Comparison of ENCODE assay signal across 12 cellular contexts in genomic region chr3:24042174-24042878, GRCh38.
A peak's percentile ranks its signal among the peaks of the same experiment; 100 is the strongest.
DNase-seq lines count a peak whose midpoint lies in the region; ATAC-seq and TF ChIP-seq lines count a peak whose summit lies in the region.
"Had no signal": no experiment of that assay in that cellular context is flagged by ENCODE, and none has a peak within 500 bp of the region (broad histone marks: within the 10 kb centered on the region; RNA-seq: fewer than 3 reads in every experiment).

No MANE protein-coding gene starts in this region.

- peak; percentile 8 for DNase-seq in astrocyte of the spinal cord (ENCODE audit: low read depth, low spot score)
- no peak for DNase-seq in Right ventricle myocardium superior
- DNase-seq in tibial nerve (ENCODE audit: low spot score in 2 of 2), result no peak
- no peak for DNase-seq in effector memory CD4-positive, alpha-beta T cell
- no peak for DNase-seq in CD8-positive, alpha-beta memory T cell
- DNase-seq: activated CD8-positive, alpha-beta memory T cell treated with anti-CD3 and anti-CD28 coated beads, Interleukin-2, amount 50 U/mL, for 48 hours; activated naive CD8-positive, alpha-beta T cell treated with anti-CD3 and anti-CD28 coated beads, Interleukin-2, amount 50 U/mL, for 24 hours; islet precursor cell; NCI-H510A had no signal

- peak in 1 of 2 donors; percentile 60 for TF ChIP-seq EP300 in tibial nerve (IDR thresholded peaks at IDR 0.05)

- CTCF ChIA-PET in CD8-positive, alpha-beta memory T cell (lab: Charles Lee), result no interaction called here

- H3K4me3 ChIP-seq in astrocyte of the spinal cord (ENCODE audit: low read depth, low read length), result no peak overlapping the region
- peak overlapping the region in 1 of 4 donors; percentile 13 for H3K4me3 ChIP-seq in tibial nerve
- H3K4me3 ChIP-seq in effector memory CD4-positive, alpha-beta T cell (ENCODE audit: insufficient read depth, low read depth, low read length, poor library complexity, severe bottlenecking), result no peak overlapping the region
- no peak overlapping the region for H3K4me3 ChIP-seq in CD8-positive, alpha-beta memory T cell (ENCODE audit: low read length)

- 40 to 42% methylated on average over 8 of the region's 8 CpGs for WGBS in tibial nerve, 2 donors

- intact Hi-C loops in Right ventricle myocardium superior (cut with DNase I), result no loop called here

- peaks cover 26% of the 10 kb centered on the region for H3K4me1 Mint-ChIP-seq in nephron
- no peaks in the 10 kb centered on the region for H3K4me1 Mint-ChIP-seq in CD8-positive, alpha-beta memory T cell
- H3K4me1 Mint-ChIP-seq: activated naive CD8-positive, alpha-beta T cell treated with anti-CD3 and anti-CD28 coated beads, Interleukin-2, amount 50 U/mL, for 24 hours had no signal

- TF ChIP-seq POLR2A in tibial nerve (IDR thresholded peaks at IDR 0.05), result no peak

- H3K27me3 Mint-ChIP-seq in nephron (ENCODE audit: low read depth), result no peaks in the 10 kb centered on the region
- H3K27me3 Mint-ChIP-seq in CD8-positive, alpha-beta memory T cell, result peaks cover 4 to 11% of the 10 kb centered on the region in 2 donors

- no peaks in the 10 kb centered on the region for H3K9me3 ChIP-seq in tibial nerve
- no peaks in the 10 kb centered on the region for H3K9me3 ChIP-seq in effector memory CD4-positive, alpha-beta T cell (ENCODE audit: control insufficient read depth, low read length)
- H3K9me3 ChIP-seq in CD8-positive, alpha-beta memory T cell (ENCODE audit: low read length), result no peaks in the 10 kb centered on the region

- no peaks in the 10 kb centered on the region for H3K36me3 ChIP-seq in tibial nerve
- no peaks in the 10 kb centered on the region for H3K36me3 ChIP-seq in effector memory CD4-positive, alpha-beta T cell (ENCODE audit: control insufficient read depth, insufficient read depth, low read length)
- H3K36me3 ChIP-seq in CD8-positive, alpha-beta memory T cell (ENCODE audit: insufficient read depth, low read length), result no peaks in the 10 kb centered on the region

- in situ Hi-C loops in astrocyte of the spinal cord (cut with HindIII; ENCODE audit: low sequenced_read_pairs), result no loop called here

- H3K4me1 ChIP-seq in tibial nerve, result peaks cover 0 to 14% (median under 1%) of the 10 kb centered on the region in 4 donors
- H3K4me1 ChIP-seq in effector memory CD4-positive, alpha-beta T cell (ENCODE audit: control insufficient read depth, insufficient read depth, low read length, poor library complexity, severe bottlenecking), result no peaks in the 10 kb centered on the region
- H3K4me1 ChIP-seq in CD8-positive, alpha-beta memory T cell (ENCODE audit: insufficient read depth, low read length), result no peaks in the 10 kb centered on the region

- H3K36me3 Mint-ChIP-seq in nephron (ENCODE audit: low read depth), result no peaks in the 10 kb centered on the region
- no peaks in the 10 kb centered on the region for H3K36me3 Mint-ChIP-seq in CD8-positive, alpha-beta memory T cell

- no peaks in the 10 kb centered on the region for H3K9me3 Mint-ChIP-seq in nephron
- no peaks in the 10 kb centered on the region for H3K9me3 Mint-ChIP-seq in CD8-positive, alpha-beta memory T cell
- H3K9me3 Mint-ChIP-seq: activated naive CD8-positive, alpha-beta T cell treated with anti-CD3 and anti-CD28 coated beads, Interleukin-2, amount 50 U/mL, for 24 hours had no signal

- TF ChIP-seq CTCF in astrocyte of the spinal cord (IDR thresholded peaks at IDR 0.05; ENCODE audit: low read depth, low read length) (no peak), nephron (IDR thresholded peaks at IDR 0.05; ENCODE audit: unreplicated experiment in 3 of 3) (no peak), tibial nerve (IDR thresholded peaks at IDR 0.05) (no peak)

- peak overlapping the region; percentile 32 to 54 (median 49) for H3K27ac ChIP-seq in tibial nerve
- no peak overlapping the region for H3K27ac ChIP-seq in effector memory CD4-positive, alpha-beta T cell (ENCODE audit: insufficient read depth, low read length, poor library complexity, severe bottlenecking)
- no peak overlapping the region for H3K27ac ChIP-seq in CD8-positive, alpha-beta memory T cell (ENCODE audit: low read depth, low read length)

- peak overlapping the region in 2 of 3 experiments; percentile 72 to 90 for H3K27ac Mint-ChIP-seq in nephron
- no peak overlapping the region for H3K27ac Mint-ChIP-seq in CD8-positive, alpha-beta memory T cell
- H3K27ac Mint-ChIP-seq: activated naive CD8-positive, alpha-beta T cell treated with anti-CD3 and anti-CD28 coated beads, Interleukin-2, amount 50 U/mL, for 24 hours had no signal

- POLR2A ChIA-PET in CD8-positive, alpha-beta memory T cell (lab: Charles Lee), result no interaction called here

- no peaks in the 10 kb centered on the region for H3K27me3 ChIP-seq in tibial nerve
- H3K27me3 ChIP-seq in effector memory CD4-positive, alpha-beta T cell (replicated peaks; ENCODE audit: control insufficient read depth, insufficient read depth, low read length, poor library complexity, severe bottlenecking), result no peaks in the 10 kb centered on the region
- no peaks in the 10 kb centered on the region for H3K27me3 ChIP-seq in CD8-positive, alpha-beta memory T cell (ENCODE audit: insufficient read depth, low read length, poor library complexity, severe bottlenecking)

- ATAC-seq in Right ventricle myocardium superior (ENCODE audit: poor library complexity) (peak; percentile 87), GM21786 (IDR thresholded peaks at IDR 0.05; ENCODE audit: unreplicated experiment) (no peak), GM21576 (IDR thresholded peaks at IDR 0.05; ENCODE audit: unreplicated experiment) (no peak)
- ATAC-seq: activated naive CD8-positive, alpha-beta T cell treated with anti-CD3 and anti-CD28 coated beads, Interleukin-2, amount 50 U/mL, for 24 hours had no signal

- peak overlapping the region in 1 of 3 experiments; percentile 40 for H3K4me3 Mint-ChIP-seq in nephron
- H3K4me3 Mint-ChIP-seq in CD8-positive, alpha-beta memory T cell, result no peak overlapping the region
- H3K4me3 Mint-ChIP-seq: activated naive CD8-positive, alpha-beta T cell treated with anti-CD3 and anti-CD28 coated beads, Interleukin-2, amount 50 U/mL, for 24 hours had no signal

Comparison
In these comparisons a context has a peak if more than half of its experiments do, and no peak if none do; other contexts are left out.
1. H3K27ac Mint-ChIP-seq: peak in nephron (2 of 3); none in CD8-positive, alpha-beta memory T cell (0 of 8).
2. H3K27ac ChIP-seq: peak in tibial nerve (4 of 4); none in effector memory CD4-positive, alpha-beta T cell (single experiment) and CD8-positive, alpha-beta memory T cell (single experiment).